Comparison of ENCODE assay signal across 16 cellular contexts in the genomic region with DNA sequence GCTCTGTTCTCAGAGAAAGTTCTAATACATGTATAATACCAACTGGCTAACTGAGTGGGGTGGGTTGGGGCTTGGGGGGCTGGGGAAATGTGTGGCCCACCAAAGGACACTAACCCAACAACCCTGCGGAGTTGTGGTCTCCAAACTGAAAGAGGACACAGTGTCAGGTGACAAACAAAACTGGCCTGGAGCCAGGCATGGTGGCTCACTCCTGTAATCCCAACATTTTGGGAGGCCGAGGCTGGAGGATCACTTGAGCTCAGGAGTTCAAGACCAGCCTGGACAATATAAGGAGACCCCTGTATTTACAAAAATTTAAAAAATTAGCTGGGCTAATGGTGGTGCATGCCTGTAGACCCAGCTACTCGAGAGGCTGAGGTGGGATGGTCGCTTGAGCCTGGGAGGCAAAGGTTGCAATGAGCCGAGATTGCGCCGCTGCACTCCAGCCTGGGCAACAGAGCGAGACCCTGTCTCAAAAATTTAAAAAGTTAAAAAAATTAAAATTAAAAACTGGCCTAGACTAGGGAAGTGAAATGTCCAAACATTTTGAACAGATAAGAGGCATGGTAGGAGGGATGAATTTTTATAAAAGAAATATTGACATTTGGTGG. TPM values are rescaled to one million over a fixed set of nuclear protein-coding genes. Genes with fewer than 3 reads are reported as not detected.
DNase-seq lines count a peak whose midpoint lies in the region; ATAC-seq and TF ChIP-seq lines count a peak whose summit lies in the region.
"Had no signal": no experiment of that assay in that cellular context is flagged by ENCODE, and none has a peak within 500 bp of the region (broad histone marks: within the 10 kb centered on the region; RNA-seq: fewer than 3 reads in every experiment).

No MANE protein-coding gene starts in this region.

- ATAC-seq in memory B cell (ENCODE audit: low read depth) (no peak), HG03565 (IDR thresholded peaks at IDR 0.05; ENCODE audit: unreplicated experiment) (no peak)
- no peak for ATAC-seq in activated naive CD4-positive, alpha-beta T cell treated with anti-CD3 and anti-CD28 coated beads, Interleukin-2, amount 50 U/mL, for 72 hours
- ATAC-seq: CD8-positive, alpha-beta T cell had no signal

- H3K4me1 Mint-ChIP-seq in memory B cell = peaks cover 13% of the 10 kb centered on the region

- WGBS in thyroid gland, 2 donors = 96 to 98% methylated on average over 8 of the region's 8 CpGs

- POLR2A ChIA-PET in HEK293 (lab: Yijun Ruan, JAX) = interaction anchor here (1.8 to 2.7 kb wide), 4 partner anchors 11 to 29 kb away, joined by 6 to 11 read pairs (median 7); no protein-coding TSS in a partner anchor

- H3K27ac ChIP-seq in HEK293 (ENCODE audit: extremely low read depth, low read depth, low read length) (no peak overlapping the region), SK-N-MC (peak overlapping the region; percentile 7), thyroid gland (peak overlapping the region; percentile 79 to 94 (median 88)), left ventricle myocardium inferior (replicated peaks) (no peak overlapping the region)
- H3K27ac ChIP-seq: SJSA1 had no signal

- H3K9ac ChIP-seq in SK-N-MC (ENCODE audit: insufficient read length) = no peak overlapping the region

- peak overlapping the region; percentile 87 for H3K27ac Mint-ChIP-seq in memory B cell
- no peak overlapping the region for H3K27ac Mint-ChIP-seq in activated naive CD4-positive, alpha-beta T cell treated with anti-CD3 and anti-CD28 coated beads, Interleukin-2, amount 50 U/mL, for 72 hours
- H3K27ac Mint-ChIP-seq: CD8-positive, alpha-beta T cell; HFFc6 had no signal

- H3K36me3 ChIP-seq in HEK293 (ENCODE audit: control insufficient read depth in 2 of 2, insufficient read depth in 1 of 2, low read length in 2 of 2) (no peaks in the 10 kb centered on the region), SK-N-MC (ENCODE audit: insufficient read depth, low read length) (no peaks in the 10 kb centered on the region), thyroid gland (no peaks in the 10 kb centered on the region), left ventricle myocardium inferior (peaks cover 2% of the 10 kb centered on the region)
- H3K36me3 ChIP-seq: BE2C, SJSA1 had no signal

- intact Hi-C loops in thyroid gland (cut with DNase I) (no loop called here), left ventricle myocardium inferior (cut with micrococcal nuclease) (no loop called here)

- H3K4me3 ChIP-seq in HEK293 (ENCODE audit: low read depth, low read length) = no peak overlapping the region
- H3K4me3 ChIP-seq in SK-N-MC = no peak overlapping the region
- H3K4me3 ChIP-seq in thyroid gland (replicated peaks in 1 of 3) = no peak overlapping the region
- no peak overlapping the region for H3K4me3 ChIP-seq in left ventricle myocardium inferior
- H3K4me3 ChIP-seq: SJSA1 had no signal

- CTCF ChIA-PET in HEK293 (lab: Yijun Ruan, JAX) = interaction anchor here (1.9 kb wide), 1 partner anchor 34 kb away, joined by 6 read pairs; no protein-coding TSS in a partner anchor

- H3K27me3 ChIP-seq in thyroid gland = no peaks in the 10 kb centered on the region
- no peaks in the 10 kb centered on the region for H3K27me3 ChIP-seq in left ventricle myocardium inferior (ENCODE audit: low read depth)
- H3K27me3 ChIP-seq: BE2C, SJSA1 had no signal

- H3K9me3 ChIP-seq in HEK293 (ENCODE audit: control insufficient read depth, insufficient read depth, low read depth, low read length) = no peaks in the 10 kb centered on the region
- H3K9me3 ChIP-seq in SK-N-MC (ENCODE audit: low read depth, low read length) = no peaks in the 10 kb centered on the region
- H3K9me3 ChIP-seq in thyroid gland = no peaks in the 10 kb centered on the region
- H3K9me3 ChIP-seq in left ventricle myocardium inferior (replicated peaks) = no peaks in the 10 kb centered on the region
- H3K9me3 ChIP-seq: BE2C, SJSA1 had no signal

- H3K4me3 Mint-ChIP-seq in memory B cell = no peak overlapping the region
- H3K4me3 Mint-ChIP-seq: CD8-positive, alpha-beta T cell; HFFc6 had no signal

- DNase-seq in SK-N-MC (ENCODE audit: low read depth, low spot score) = no peak
- no peak for DNase-seq in memory B cell (ENCODE audit: low spot score in 2 of 2)
- DNase-seq in thyroid gland = no peak
- no peak for DNase-seq in HPDE6-E6E7 (ENCODE audit: extremely low spot score)
- no peak for DNase-seq in left ventricle myocardium inferior
- no peak for DNase-seq in activated naive CD4-positive, alpha-beta T cell treated with anti-CD3 and anti-CD28 coated beads, Interleukin-2, amount 50 U/mL, for 72 hours (ENCODE audit: low spot score in 2 of 2)
- DNase-seq: CD8-positive, alpha-beta T cell; DMS79; HFFc6; NCI-H187 treated with DMSO at 0.1 percent for 48 hours; NCI-H446; NK-92 treated with Interleukin-12 subunit alpha and Interleukin-12 subunit beta, amount 100 ng/mL, for 24 hours had no signal

- TF ChIP-seq POLR2A in thyroid gland (IDR thresholded peaks at IDR 0.05) = no peak

- H3K4me1 ChIP-seq in HEK293 (ENCODE audit: control insufficient read depth, insufficient read depth, low read length) (peaks cover 24% of the 10 kb centered on the region), thyroid gland (peaks cover 45 to 49% of the 10 kb centered on the region in 2 donors), left ventricle myocardium inferior (peaks cover 36% of the 10 kb centered on the region)

- H3K36me3 Mint-ChIP-seq in memory B cell = no peaks in the 10 kb centered on the region
- H3K36me3 Mint-ChIP-seq in activated naive CD4-positive, alpha-beta T cell treated with anti-CD3 and anti-CD28 coated beads, Interleukin-2, amount 50 U/mL, for 72 hours = peaks cover 0 to 12% of the 10 kb centered on the region in 2 donors
- H3K36me3 Mint-ChIP-seq: CD8-positive, alpha-beta T cell had no signal

- no peaks in the 10 kb centered on the region for H3K27me3 Mint-ChIP-seq in memory B cell

- no peaks in the 10 kb centered on the region for H3K9me3 Mint-ChIP-seq in memory B cell
- no peaks in the 10 kb centered on the region for H3K9me3 Mint-ChIP-seq in activated naive CD4-positive, alpha-beta T cell treated with anti-CD3 and anti-CD28 coated beads, Interleukin-2, amount 50 U/mL, for 72 hours
- H3K9me3 Mint-ChIP-seq: CD8-positive, alpha-beta T cell; HFFc6 had no signal

- no peak for TF ChIP-seq CTCF in HEK293 (tag by site-specific recombination; IDR thresholded peaks at IDR 0.05)
- TF ChIP-seq CTCF in thyroid gland (IDR thresholded peaks at IDR 0.05) = no peak
- no peak for TF ChIP-seq CTCF in left ventricle myocardium inferior (IDR thresholded peaks at IDR 0.05; ENCODE audit: borderline replicate concordance)

TF ChIP-seq in HEK293, 187 proteins besides CTCF, POLR2A, EP300 and RAD21:
- no peak for TF ChIP-seq SCRT2 (tag by site-specific recombination; IDR thresholded peaks at IDR 0.05)
- no peak for TF ChIP-seq PRDM1 (tag by site-specific recombination; IDR thresholded peaks at IDR 0.05)
- no peak for TF ChIP-seq ZNF292 (tag by site-specific recombination; IDR thresholded peaks at IDR 0.05; ENCODE audit: borderline replicate concordance, low read depth)
- TF ChIP-seq ZNF121 (tag by site-specific recombination; IDR thresholded peaks at IDR 0.05) = peak; percentile 94
- TF ChIP-seq ZNF529 (tag by site-specific recombination; IDR thresholded peaks at IDR 0.05; ENCODE audit: insufficient replicate concordance) = no peak

RNA-seq across cellular contexts. Expression of a gene that starts 31.7 kb away (rescaled TPM):
- 100 to 1,000 TPM; 327 to 576 (median 408) TPM for total RNA-seq in thyroid gland
- total RNA-seq in left ventricle myocardium inferior = 240 TPM
- total RNA-seq in activated naive CD4-positive, alpha-beta T cell treated with anti-CD3 and anti-CD28 coated beads, Interleukin-2, amount 50 U/mL, for 72 hours = 100 to 1,000 TPM; 146 to 182 TPM

RNA-seq across cellular contexts. Expression of a gene that starts 38.0 kb away (rescaled TPM):
- 10 to 100 TPM; 31.9 to 49.3 (median 37.2) TPM for total RNA-seq in thyroid gland
- 3.1 TPM for total RNA-seq in left ventricle myocardium inferior
- total RNA-seq in activated naive CD4-positive, alpha-beta T cell treated with anti-CD3 and anti-CD28 coated beads, Interleukin-2, amount 50 U/mL, for 72 hours = 10 to 100 TPM; 10.8 to 11.6 TPM

Comparison
In these comparisons a context has a peak if more than half of its experiments do, and no peak if none do; other contexts are left out.
1. H3K27ac ChIP-seq: peak in SK-N-MC (single experiment) and thyroid gland (3 of 3); none in HEK293 (single experiment) and left ventricle myocardium inferior (single experiment).